8 cellular contexts compared by ENCODE assay signal in the genomic region with DNA sequence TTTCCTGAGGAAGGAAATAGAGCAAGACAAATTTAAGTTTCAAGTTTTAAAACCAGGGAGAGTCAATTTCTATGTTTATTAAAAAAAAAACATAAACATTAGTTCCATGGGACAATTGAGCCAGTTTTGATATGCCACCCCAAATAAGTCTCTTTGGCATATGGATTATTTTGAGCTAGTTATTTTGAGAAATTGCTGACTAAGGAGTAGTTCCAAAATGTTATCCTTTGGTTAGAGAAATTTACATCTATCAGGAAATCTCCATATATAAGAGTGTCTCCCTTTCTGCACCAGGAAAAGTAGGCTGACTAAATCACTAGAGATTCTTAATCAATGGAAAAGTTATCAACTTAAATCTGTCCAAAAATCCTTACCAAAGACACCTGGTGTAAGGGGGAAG.
"Had no signal": no experiment of that assay in that cellular context is flagged by ENCODE, and none has a peak within 500 bp of the region (broad histone marks: within the 10 kb centered on the region; RNA-seq: fewer than 3 reads in every experiment).

No MANE protein-coding gene starts in this region.

- H3K27ac Mint-ChIP-seq: GM23338, HFFc6, IgD-negative memory B cell had no signal

- DNase-seq: H7, HFFc6, KG1 had no signal

- H3K4me3 ChIP-seq: GM23338, HAP-1 had no signal

- H3K4me3 Mint-ChIP-seq: GM23338, HFFc6, IgD-negative memory B cell had no signal

- H3K4me2 ChIP-seq: GM23338 had no signal

- H3K9me3 ChIP-seq: HAP-1 had no signal

- H3K36me3 ChIP-seq: HAP-1 had no signal

- H3K27me3 Mint-ChIP-seq: IgD-negative memory B cell had no signal

- H3K36me3 Mint-ChIP-seq: IgD-negative memory B cell had no signal

- ATAC-seq: GM23338, HCT116 had no signal

- H3K4me1 Mint-ChIP-seq: GM23338, IgD-negative memory B cell had no signal

- H3K27ac ChIP-seq: HL-60 had no signal
